ENCODE assay signal across 8 cellular contexts in the genomic region with DNA sequence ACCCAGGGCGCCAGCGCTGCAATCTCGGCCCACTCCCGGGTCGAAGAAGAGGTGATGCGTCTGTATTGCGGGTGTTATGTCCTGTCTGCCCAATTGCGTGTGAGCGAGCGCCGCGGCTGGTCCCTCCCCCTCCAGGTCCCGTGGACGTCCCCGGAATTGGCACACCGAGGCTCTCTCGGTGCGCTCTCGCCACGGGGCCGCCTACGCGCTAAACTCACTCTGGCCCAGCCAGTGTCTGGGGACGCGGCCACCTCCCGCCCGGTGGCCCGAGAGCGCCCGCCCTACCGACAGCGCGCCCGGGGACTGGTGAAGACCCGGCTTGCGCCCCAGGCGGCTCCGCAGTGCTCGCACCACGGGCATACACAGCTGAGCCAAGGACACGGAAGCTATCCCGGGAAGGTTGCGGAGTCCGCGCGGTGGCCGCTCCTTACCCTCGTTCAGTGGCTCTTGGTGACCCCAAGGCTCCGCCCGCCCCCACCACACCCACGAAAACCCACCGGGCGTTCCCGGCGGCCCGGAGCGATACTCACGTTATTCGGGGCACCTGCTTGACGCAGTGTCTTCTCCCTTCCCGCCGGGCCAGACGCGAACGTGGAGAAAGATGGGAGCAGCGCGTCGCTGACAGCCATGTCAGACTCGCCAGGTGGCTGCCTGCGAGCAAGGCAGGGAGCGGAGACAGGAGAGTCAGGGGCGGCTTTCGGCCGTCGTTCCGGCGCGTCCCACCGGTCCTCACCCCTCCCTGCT. TPM values are rescaled to one million over a fixed set of nuclear protein-coding genes. Genes with fewer than 3 reads are reported as not detected.
DNase-seq lines count a peak whose midpoint lies in the region; ATAC-seq and TF ChIP-seq lines count a peak whose summit lies in the region.

No MANE protein-coding gene starts in this region.

- no peak for TF ChIP-seq CTCF in HCT116 (IDR thresholded peaks at IDR 0.05 in 2 of 3, conservative IDR thresholded peaks at IDR 0.05 in 1 of 3; ENCODE audit: borderline replicate concordance in 1 of 3, insufficient read depth in 1 of 3, low read depth in 2 of 3, low read length in 2 of 3)
- TF ChIP-seq CTCF in fibroblast of the aortic adventitia (IDR thresholded peaks at IDR 0.05; ENCODE audit: insufficient read depth, low read length), result no peak

- CTCF ChIA-PET in HCT116 (lab: Charles Lee), result no interaction called here
- CTCF ChIA-PET in activated CD4-positive, alpha-beta memory T cell treated with anti-CD3 and anti-CD28 coated beads, Interleukin-2, amount 10 ng/mL, durations not matched to agents 7 days and 5 days (lab: Charles Lee), result interaction anchor here (1.2 kb wide), 1 partner anchor 11 kb away, joined by 3 read pairs; no protein-coding TSS in a partner anchor

- H3K79me2 ChIP-seq in HCT116 (ENCODE audit: insufficient read depth, low read length), result peaks cover 42% of the 10 kb centered on the region

- H3K4me3 ChIP-seq in HCT116 (replicated peaks in 1 of 2; ENCODE audit: low read depth in 1 of 2, low read length in 2 of 2) (peak overlapping the region; percentile 75 to 92), fibroblast of the aortic adventitia (ENCODE audit: low read depth, low read length) (peak overlapping the region; percentile 92)

- peak overlapping the region; percentile 87 for H3K9ac ChIP-seq in HCT116 (ENCODE audit: low read length)

- H3K36me3 Mint-ChIP-seq in activated CD4-positive, alpha-beta memory T cell treated with anti-CD3 and anti-CD28 coated beads, Interleukin-2, amount 10 ng/mL, durations not matched to agents 7 days and 5 days (ENCODE audit: low read depth), result no peaks in the 10 kb centered on the region
- peaks cover 0 to 7% (median 0%) of the 10 kb centered on the region in 3 donors for H3K36me3 Mint-ChIP-seq in naive thymus-derived CD8-positive, alpha-beta T cell

- POLR2A ChIA-PET in HCT116 (lab: Charles Lee), result interaction anchor here (1.4 kb wide), 1 partner anchor 60 kb away, joined by 4 read pairs; no protein-coding TSS in a partner anchor
- POLR2A ChIA-PET in activated CD4-positive, alpha-beta memory T cell treated with anti-CD3 and anti-CD28 coated beads, Interleukin-2, amount 10 ng/mL, durations not matched to agents 7 days and 5 days (lab: Charles Lee), result no interaction called here
- POLR2A ChIA-PET in naive thymus-derived CD8-positive, alpha-beta T cell (lab: Charles Lee), result no interaction called here

- intact Hi-C loops in HCT116 (cut with micrococcal nuclease), result loop anchor here (1.0 to 10.0 kb wide), 3 partner anchors 264 to 956 kb away; no protein-coding TSS in a partner anchor

- H2AFZ ChIP-seq in HCT116 (ENCODE audit: low read depth, low read length, poor library complexity, severe bottlenecking), result no peak overlapping the region

- TF ChIP-seq POLR2A in HCT116 (IDR thresholded peaks at IDR 0.05; ENCODE audit: borderline replicate concordance, extremely low read depth, insufficient read depth, insufficient read length), result no peak

- no peak for TF ChIP-seq RAD21 in HCT116 (IDR thresholded peaks at IDR 0.05; ENCODE audit: low read depth)

- H3K9me2 ChIP-seq in HCT116 (ENCODE audit: insufficient read depth), result no peaks in the 10 kb centered on the region

- DNase-seq in AG08396 (ENCODE audit: low spot score) (peak; percentile 68), HCT116 (ENCODE audit: low read depth, low spot score) (no peak), fibroblast of the aortic adventitia (ENCODE audit: low read depth) (peak; percentile 76)
- no peak for DNase-seq in activated CD4-positive, alpha-beta memory T cell treated with anti-CD3 and anti-CD28 coated beads, Interleukin-2, amount 10 ng/mL, durations not matched to agents 7 days and 5 days
- no peak for DNase-seq in naive thymus-derived CD8-positive, alpha-beta T cell
- DNase-seq in stimulated activated CD4-positive, alpha-beta T cell treated with anti-CD3 and anti-CD28 coated beads, Interleukin-12 subunit alpha, Interleukin-12 subunit beta, amount 100 ng/mL, for 4 hours, result no peak

- H3K27me3 Mint-ChIP-seq in activated CD4-positive, alpha-beta memory T cell treated with anti-CD3 and anti-CD28 coated beads, Interleukin-2, amount 10 ng/mL, durations not matched to agents 7 days and 5 days, result peaks cover 57% of the 10 kb centered on the region
- H3K27me3 Mint-ChIP-seq in naive thymus-derived CD8-positive, alpha-beta T cell, result peaks cover 31 to 60% (median 38%) of the 10 kb centered on the region in 5 donors

- H3K4me2 ChIP-seq in HCT116 (ENCODE audit: low read length), result peak overlapping the region; percentile 96

- peak overlapping the region; percentile 74 for H3K27ac ChIP-seq in HCT116 (ENCODE audit: low read depth, low read length)

- H3K27me3 ChIP-seq in HCT116 (ENCODE audit: insufficient read depth, low read length), result no peaks in the 10 kb centered on the region

- peak overlapping the region; percentile 61 for H3K4me3 Mint-ChIP-seq in activated CD4-positive, alpha-beta memory T cell treated with anti-CD3 and anti-CD28 coated beads, Interleukin-2, amount 10 ng/mL, durations not matched to agents 7 days and 5 days
- peak overlapping the region in 8 of 10 donors; percentile 28 to 80 (median 66) for H3K4me3 Mint-ChIP-seq in naive thymus-derived CD8-positive, alpha-beta T cell

- RAD21 ChIA-PET in HCT116 (lab: Charles Lee; ENCODE audit: low non-redundant PET in 1 of 2, low total read pairs in 2 of 2, uncharacterized antibody in 2 of 2, unreplicated experiment in 2 of 2), result interaction anchor here in 1 of 2 experiments (0.7 kb wide), 1 partner anchor 63 kb away, joined by 6 read pairs; no protein-coding TSS in a partner anchor

- no peaks in the 10 kb centered on the region for H3K9me3 ChIP-seq in HCT116 (ENCODE audit: control insufficient read depth in 1 of 2, insufficient read depth in 1 of 2, low read depth in 1 of 2, low read length in 2 of 2)

- H3K27ac Mint-ChIP-seq in activated CD4-positive, alpha-beta memory T cell treated with anti-CD3 and anti-CD28 coated beads, Interleukin-2, amount 10 ng/mL, durations not matched to agents 7 days and 5 days, result no peak overlapping the region
- H3K27ac Mint-ChIP-seq in naive thymus-derived CD8-positive, alpha-beta T cell, result no peak overlapping the region

- peaks cover 16 to 29% of the 10 kb centered on the region in 2 experiments for H3K36me3 ChIP-seq in HCT116 (ENCODE audit: control insufficient read depth in 1 of 2, insufficient read depth in 2 of 2, low read length in 2 of 2)

- no peaks in the 10 kb centered on the region for H4K20me1 ChIP-seq in HCT116 (ENCODE audit: insufficient read depth)

- TSS peak; percentile 49 for BruUV-seq in HCT116 (replicated peaks; lab: Mats Ljungman, UMichigan)

- no peaks in the 10 kb centered on the region for H3K9me3 Mint-ChIP-seq in activated CD4-positive, alpha-beta memory T cell treated with anti-CD3 and anti-CD28 coated beads, Interleukin-2, amount 10 ng/mL, durations not matched to agents 7 days and 5 days
- H3K9me3 Mint-ChIP-seq in naive thymus-derived CD8-positive, alpha-beta T cell, result peaks cover 0 to 2% (median 0%) of the 10 kb centered on the region in 9 donors

- peak; percentile 50 for ATAC-seq in HCT116
- ATAC-seq in naive thymus-derived CD8-positive, alpha-beta T cell, result peak in 1 of 2 donors; percentile 27
- no peak for ATAC-seq in GM21367 (IDR thresholded peaks at IDR 0.05; ENCODE audit: unreplicated experiment)
- ATAC-seq in GM21717 (IDR thresholded peaks at IDR 0.05; ENCODE audit: unreplicated experiment), result no peak

- H3K4me1 Mint-ChIP-seq in activated CD4-positive, alpha-beta memory T cell treated with anti-CD3 and anti-CD28 coated beads, Interleukin-2, amount 10 ng/mL, durations not matched to agents 7 days and 5 days, result peaks cover 20% of the 10 kb centered on the region
- peaks cover 0 to 23% (median 5%) of the 10 kb centered on the region in 4 donors for H3K4me1 Mint-ChIP-seq in naive thymus-derived CD8-positive, alpha-beta T cell

- peaks cover 0 to 43% of the 10 kb centered on the region in 2 experiments; a peak in 3 of 4 replicates for H3K4me1 ChIP-seq in HCT116 (ENCODE audit: control insufficient read depth in 1 of 2, insufficient read depth in 2 of 2, low read length in 2 of 2)

TF ChIP-seq in HCT116, 20 proteins besides CTCF, POLR2A, EP300 and RAD21 (continues in another document):
- TF ChIP-seq SRF (IDR thresholded peaks at IDR 0.05; ENCODE audit: low read depth), result no peak
- no peak for TF ChIP-seq FOSL1 (IDR thresholded peaks at IDR 0.05; ENCODE audit: low read depth)
- no peak for TF ChIP-seq JUND (IDR thresholded peaks at IDR 0.05)
- TF ChIP-seq EGR1 (IDR thresholded peaks at IDR 0.05; ENCODE audit: low read depth), result no peak
- TF ChIP-seq CBX3 (IDR thresholded peaks at IDR 0.05; ENCODE audit: low read depth), result no peak
- no peak for TF ChIP-seq ELF1 (IDR thresholded peaks at IDR 0.05; ENCODE audit: borderline replicate concordance, low read depth)
- no peak for TF ChIP-seq EZH2phosphoT487 (IDR thresholded peaks at IDR 0.05; ENCODE audit: borderline replicate concordance)
- TF ChIP-seq, protein P1, sequence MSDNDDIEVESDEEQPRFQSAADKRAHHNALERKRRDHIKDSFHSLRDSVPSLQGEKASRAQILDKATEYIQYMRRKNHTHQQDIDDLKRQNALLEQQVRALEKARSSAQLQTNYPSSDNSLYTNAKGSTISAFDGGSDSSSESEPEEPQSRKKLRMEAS (IDR thresholded peaks at IDR 0.05), result no peak
- no peak for TF ChIP-seq EZH2 (IDR thresholded peaks at IDR 0.05)
- no peak for TF ChIP-seq SIN3A (IDR thresholded peaks at IDR 0.05; ENCODE audit: low read depth)
- no peak for TF ChIP-seq YY1 (IDR thresholded peaks at IDR 0.05; ENCODE audit: extremely low read depth, insufficient replicate concordance, low read depth, low read length)
- TF ChIP-seq, protein P2, sequence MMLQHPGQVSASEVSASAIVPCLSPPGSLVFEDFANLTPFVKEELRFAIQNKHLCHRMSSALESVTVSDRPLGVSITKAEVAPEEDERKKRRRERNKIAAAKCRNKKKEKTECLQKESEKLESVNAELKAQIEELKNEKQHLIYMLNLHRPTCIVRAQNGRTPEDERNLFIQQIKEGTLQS (IDR thresholded peaks at IDR 0.05), result no peak
- TF ChIP-seq SP1 (IDR thresholded peaks at IDR 0.05; ENCODE audit: low read depth), result no peak
- TF ChIP-seq TCF7L2 (IDR thresholded peaks at IDR 0.05; ENCODE audit: borderline replicate concordance, extremely low read depth, insufficient read depth, insufficient read length), result no peak

RNA-seq across cellular contexts. Expression of a gene that starts 1.0 kb away (rescaled TPM):
- total RNA-seq in HCT116 (2021; ENCODE audit: unreplicated experiment), result 92.8 TPM
- 84.0 and 121 TPM in 2 replicates for polyA plus RNA-seq in HCT116 (2012)
- total RNA-seq in activated CD4-positive, alpha-beta memory T cell treated with anti-CD3 and anti-CD28 coated beads, Interleukin-2, amount 10 ng/mL, durations not matched to agents 7 days and 5 days, result under 1 TPM; 0.35 TPM
- 16.8 and 43.9 TPM in 2 replicates for total RNA-seq in fibroblast of the aortic adventitia (ENCODE audit: low replicate concordance)
- under 1 TPM; 0.82 to 0.96 TPM for total RNA-seq in naive thymus-derived CD8-positive, alpha-beta T cell
- polyA plus RNA-seq in naive thymus-derived CD8-positive, alpha-beta T cell, result not detected

Comparison
In these comparisons a context has a peak if more than half of its experiments do, and no peak if none do; other contexts are left out.
1. DNase-seq: peak in AG08396 (single experiment) and fibroblast of the aortic adventitia (single experiment); none in HCT116 (single experiment), activated CD4-positive, alpha-beta memory T cell treated with anti-CD3 and anti-CD28 coated beads, Interleukin-2, amount 10 ng/mL, durations not matched to agents 7 days and 5 days (single experiment), naive thymus-derived CD8-positive, alpha-beta T cell (0 of 10) and stimulated activated CD4-positive, alpha-beta T cell treated with anti-CD3 and anti-CD28 coated beads, Interleukin-12 subunit alpha, Interleukin-12 subunit beta, amount 100 ng/mL, for 4 hours (single experiment).